20 cellular contexts compared by ENCODE assay signal in genomic region chr3:14788644-14789043, GRCh38. TPM values are rescaled to one million over a fixed set of nuclear protein-coding genes. Genes with fewer than 3 reads are reported as not detected.
A peak's percentile ranks its signal among the peaks of the same experiment; 100 is the strongest.
DNase-seq lines count a peak whose midpoint lies in the region; ATAC-seq, FAIRE-seq and TF ChIP-seq lines count a peak whose summit lies in the region.
"Had no signal": no experiment of that assay in that cellular context is flagged by ENCODE, and none has a peak within 500 bp of the region (broad histone marks: within the 10 kb centered on the region; RNA-seq: fewer than 3 reads in every experiment).

No MANE protein-coding gene starts in this region.

- TF ChIP-seq CTCF in right atrium auricular region (IDR thresholded peaks at IDR 0.05) = no peak
- TF ChIP-seq CTCF in GM12878 (IDR thresholded peaks at IDR 0.05 in 2 of 3, conservative IDR thresholded peaks at IDR 0.05 in 1 of 3; ENCODE audit: control insufficient read depth in 2 of 3, extremely low read depth in 1 of 3, insufficient read depth in 1 of 3, low read depth in 3 of 3, low read length in 3 of 3) = no peak
- no peak for TF ChIP-seq CTCF in HepG2 (CRISPR knock-in tag; IDR thresholded peaks at IDR 0.05)

- H3K9me3 ChIP-seq in right atrium auricular region = no peaks in the 10 kb centered on the region
- no peaks in the 10 kb centered on the region; the same call in 2 of the 3 replicates for H3K9me3 ChIP-seq in GM12878 (replicated peaks; ENCODE audit: control insufficient read depth, insufficient read depth, low read length)
- no peaks in the 10 kb centered on the region for H3K9me3 ChIP-seq in HepG2 (ENCODE audit: low read length)
- H3K9me3 ChIP-seq: Caco-2, MG63 had no signal

- 37% methylated on average over 7 of the region's 7 CpGs for WGBS in GM12878 (ENCODE audit: insufficient coverage, insufficient replicate concordance, low lambda C conversion rate, missing lambda C conversion rate)
- WGBS in HepG2 (ENCODE audit: low lambda C conversion rate) = 40% methylated on average over 2 of the region's 7 CpGs

- H2AFZ ChIP-seq in GM12878 (ENCODE audit: control insufficient read depth, low read depth, low read length) (no peak overlapping the region), HepG2 (ENCODE audit: low read length) (no peak overlapping the region)

- POLR2A ChIA-PET in GM12878 (lab: Charles Lee) = no interaction called here
- POLR2A ChIA-PET in HepG2 (lab: Yijun Ruan, JAX) = no interaction called here

- intact Hi-C loops in cardiac septum (cut with DNase I) (loop anchor here (10.0 kb wide), 1 partner anchor 284 kb away; no protein-coding TSS in a partner anchor), GM12878 (cut with micrococcal nuclease; ENCODE audit: unreplicated experiment) (no loop called here), HepG2 (cut with micrococcal nuclease; ENCODE audit: unreplicated experiment) (no loop called here)

- no peak for FAIRE-seq in GM12878 (lab: Jason Lieb, UNC)
- FAIRE-seq in HepG2 (lab: Jason Lieb, UNC) = no peak
- FAIRE-seq: A204.1, GM19239, HTR-8/SVneo had no signal

- H3K4me2 ChIP-seq in GM12878 (ENCODE audit: control insufficient read depth, insufficient read depth) = no peak overlapping the region
- no peak overlapping the region for H3K4me2 ChIP-seq in HepG2 (ENCODE audit: low read depth, low read length)

- no peak overlapping the region for H3K4me3 ChIP-seq in right atrium auricular region
- no peak overlapping the region for H3K4me3 ChIP-seq in GM12878
- H3K4me3 ChIP-seq in HepG2 (replicated peaks in 1 of 3; ENCODE audit: insufficient read depth in 1 of 3, low read depth in 2 of 3, low read length in 3 of 3) = no peak overlapping the region
- H3K4me3 ChIP-seq: MG63 had no signal

- ATAC-seq in GM12878 (peak; percentile 21; the same call in 1 of the 3 replicates), HepG2 (no peak)
- ATAC-seq: HCT116 had no signal

- TF ChIP-seq RAD21 in GM12878 (IDR thresholded peaks at IDR 0.05; ENCODE audit: insufficient read depth, low read depth, low read length) = no peak
- no peak for TF ChIP-seq RAD21 in HepG2 (CRISPR knock-in tag; IDR thresholded peaks at IDR 0.05)

- no peaks in the 10 kb centered on the region for H3K36me3 ChIP-seq in right atrium auricular region
- H3K36me3 ChIP-seq in GM12878 (ENCODE audit: control insufficient read depth in 2 of 2, insufficient read depth in 2 of 2, low read length in 1 of 2) = no peaks in the 10 kb centered on the region
- H3K36me3 ChIP-seq in HepG2 (replicated peaks in 1 of 2; ENCODE audit: control insufficient read depth in 1 of 2, insufficient read depth in 2 of 2, low read length in 2 of 2) = no peaks in the 10 kb centered on the region
- H3K36me3 ChIP-seq: MG63 had no signal

- no peak overlapping the region for H3K27ac ChIP-seq in right atrium auricular region
- no peak overlapping the region for H3K27ac ChIP-seq in GM12878 (ENCODE audit: control insufficient read depth, insufficient read depth)
- H3K27ac ChIP-seq in HepG2 (ENCODE audit: extremely low read length, insufficient read depth, low read length) = no peak overlapping the region
- H3K27ac ChIP-seq: RWPE1 had no signal

- RAD21 ChIA-PET in GM12878 (lab: Charles Lee; ENCODE audit: unreplicated experiment) = interaction anchor here (2.0 to 4.8 kb wide), 2 partner anchors 101 to 133 kb away, joined by 4 to 47 read pairs; no protein-coding TSS in a partner anchor

- TF ChIP-seq EP300 in GM12878 (IDR thresholded peaks at IDR 0.05; ENCODE audit: borderline replicate concordance in 1 of 2, control insufficient read depth in 1 of 2, low read depth in 2 of 2, low read length in 2 of 2) = no peak
- TF ChIP-seq EP300 in HepG2 (IDR thresholded peaks at IDR 0.05; ENCODE audit: low read depth in 2 of 2, low read length in 2 of 2) = no peak
- no peak for TF ChIP-seq EP300 in HepG2 (CRISPR knock-in tag; IDR thresholded peaks at IDR 0.05; ENCODE audit: borderline replicate concordance)

- H3K9ac ChIP-seq in GM12878 (ENCODE audit: control insufficient read depth, insufficient read depth, low read length) (no peak overlapping the region), HepG2 (ENCODE audit: insufficient read depth, low read depth, low read length) (no peak overlapping the region)

- in situ Hi-C loops in GM12878 (cut with MboI) = no loop called here
- in situ Hi-C loops in HepG2 (cut with HindIII; ENCODE audit: extremely low pct_ligation_motif_present, low pct_unique_long_range_greater_than_20kb) = loop anchor here (5.0 kb wide), 1 partner anchor 134 kb away; no protein-coding TSS in a partner anchor

- H3K4me1 ChIP-seq in right atrium auricular region (peaks cover 0 to 20% of the 10 kb centered on the region in 2 donors), GM12878 (ENCODE audit: control insufficient read depth, insufficient read depth, low read length) (no peaks in the 10 kb centered on the region), HepG2 (ENCODE audit: insufficient read depth, low read length) (peaks cover 28% of the 10 kb centered on the region)

- no TSS peak for BruUV-seq in GM12878 (replicated peaks; lab: Mats Ljungman, UMichigan)
- BruUV-seq in HepG2 (replicated peaks; lab: Mats Ljungman, UMichigan) = no TSS peak

- H3K79me2 ChIP-seq in GM12878 (ENCODE audit: control insufficient read depth, insufficient read depth, low read length) (no peaks in the 10 kb centered on the region), HepG2 (ENCODE audit: insufficient read depth, low read length) (no peaks in the 10 kb centered on the region)

- H3K27me3 ChIP-seq in right atrium auricular region (no peaks in the 10 kb centered on the region), GM12878 (replicated peaks in 1 of 2; ENCODE audit: control insufficient read depth in 2 of 2, insufficient read depth in 2 of 2, low read length in 1 of 2) (no peaks in the 10 kb centered on the region; a peak in 1 of 4 replicates), HepG2 (ENCODE audit: control insufficient read depth in 1 of 2, insufficient read depth in 2 of 2, low read length in 2 of 2) (peaks cover 0 to 6% of the 10 kb centered on the region in 2 experiments; a peak in 1 of 5 replicates)
- H3K27me3 ChIP-seq: MG63 had no signal

- peak; percentile 57 for DNase-seq in cardiac septum (ENCODE audit: low spot score)
- DNase-seq in right atrium auricular region (ENCODE audit: low spot score) = no peak
- no peak for DNase-seq in GM12878 (ENCODE audit: low read depth, low spot score)
- DNase-seq in HepG2 (ENCODE audit: low spot score) = no peak
- no peak for DNase-seq in NCI-H69 (lab: John Stamatoyannopoulos, UW)
- no peak for DNase-seq in A172 (ENCODE audit: low spot score)
- DNase-seq in superior temporal gyrus (ENCODE audit: extremely low spot score) = no peak
- no peak for DNase-seq in NCI-H526 (lab: John Stamatoyannopoulos, UW)
- DNase-seq: Caco-2, KG1, MG63, NCI-H187 treated with DMSO at 0.1 percent for 48 hours, NCI-H2171 treated with DMSO at 0.1 percent for 48 hours, NCI-H510A treated with DMSO at 0.1 percent for 48 hours, T-helper 1 cell had no signal

- SMC1A ChIA-PET in GM12878 (lab: Charles Lee; ENCODE audit: uncharacterized antibody, unreplicated experiment) = interaction anchor here (0.6 to 1.0 kb wide), 2 partner anchors 112 to 133 kb away, joined by 3 to 4 read pairs; no protein-coding TSS in a partner anchor

- CTCF ChIA-PET in GM12878 (lab: Yijun Ruan, JAX) = interaction anchor here (0.8 to 7.1 kb wide), 6 partner anchors 8 to 133 kb away, joined by 3 to 53 read pairs (median 6); no protein-coding TSS in a partner anchor
- CTCF ChIA-PET in HepG2 (lab: Yijun Ruan, JAX; ENCODE audit: low intra/inter-chr PET ratio, low total read pairs) = no interaction called here

- TF ChIP-seq POLR2A in GM12878 (IDR thresholded peaks at IDR 0.05; ENCODE audit: low read depth, low read length) (no peak), HepG2 (IDR thresholded peaks at IDR 0.05; ENCODE audit: insufficient read depth in 1 of 2, low read depth in 2 of 2, low read length in 2 of 2) (no peak)

- H4K20me1 ChIP-seq in GM12878 (ENCODE audit: control insufficient read depth, insufficient read depth) (no peaks in the 10 kb centered on the region), HepG2 (ENCODE audit: insufficient read depth, low read length) (no peaks in the 10 kb centered on the region)

RNA-seq across cellular contexts. Expression of gene FGD5, which starts 30.1 kb away (rescaled TPM):
- 15.6 TPM for total RNA-seq in cardiac septum
- total RNA-seq in right atrium auricular region = 10 to 100 TPM in 1 of 2 donors, 1 to 10 TPM in 1; 9.6 to 18.8 TPM
- 0.38 and 0.44 TPM in 2 replicates for total RNA-seq in GM12878 (2013; cell fraction: nucleolus; rRNA removed)
- 0.11 TPM in 1 of 2 replicates, not detected in the other for total RNA-seq in GM12878 (2014; rRNA removed)
- total RNA-seq in GM12878 (2014; rRNA removed; fragmentation: Illumina TruSeq; extraction: Trizol) = 0.04 TPM in 1 of 2 replicates, not detected in the other
- total RNA-seq in GM12878 (2021) = 0.11 and 0.13 TPM in 2 replicates
- not detected for polyA plus RNA-seq in GM12878 (2011; ENCODE audit: low read depth)
- 0.03 TPM in 1 of 2 replicates, not detected in the other for polyA plus RNA-seq in GM12878 (2011; rRNA removed)
- polyA plus RNA-seq in GM12878 (2011; cell fraction: cytosol; rRNA removed) = not detected in 2 replicates
- 0.04 and 0.06 TPM in 2 replicates for polyA plus RNA-seq in GM12878 (2011; cell fraction: nucleus; rRNA removed)
- 0.03 TPM in 1 of 2 replicates, not detected in the other for polyA plus RNA-seq in GM12878 (2012)
- polyA plus RNA-seq in GM12878 (2014; fragmentation: Illumina TruSeq; extraction: Trizol) = 0.03 and 0.13 TPM in 2 replicates
- under 1 TPM; 0.07 to 0.11 TPM for polyA plus RNA-seq in GM12878 (2014; fragmentation: Nextera tagmentation; extraction: Ambion mirVana)
- 0.08 and 0.12 TPM in 2 replicates for polyA plus RNA-seq in GM12878 (2014; rRNA removed)
- not detected for polyA plus RNA-seq in GM12878 (2016; fragmentation: Nextera tagmentation; extraction: Ambion mirVana)
- polyA minus RNA-seq in GM12878 (2011; rRNA and poly(A)+ RNA removed) = not detected in 2 replicates
- not detected in 2 replicates for polyA minus RNA-seq in GM12878 (2011; cell fraction: cytosol; rRNA and poly(A)+ RNA removed)
- polyA minus RNA-seq in GM12878 (2011; cell fraction: nucleus; rRNA and poly(A)+ RNA removed) = 0.12 TPM in 1 of 2 replicates, not detected in the other
- not detected in 2 replicates for total RNA-seq in HepG2 (2016; rRNA removed; fragmentation: Illumina TruSeq; extraction: Trizol)
- total RNA-seq in HepG2 (2016; cell fraction: cytosol; rRNA removed; fragmentation: Illumina TruSeq; extraction: Trizol; ENCODE audit: low read depth) = not detected in 2 replicates
- not detected in 2 replicates for total RNA-seq in HepG2 (2016; cell fraction: insoluble cytoplasmic fraction; rRNA removed; fragmentation: Illumina TruSeq; extraction: Trizol)
- total RNA-seq in HepG2 (2016; cell fraction: membrane; rRNA removed; fragmentation: Illumina TruSeq; extraction: Trizol) = not detected in 2 replicates
- not detected in 2 replicates for total RNA-seq in HepG2 (2016; cell fraction: nucleus; rRNA removed; fragmentation: Illumina TruSeq; extraction: Trizol)
- 0.17 TPM in 1 of 2 replicates, not detected in the other for polyA plus RNA-seq in HepG2 (2011; rRNA removed)
- 0.01 and 0.04 TPM in 2 replicates for polyA plus RNA-seq in HepG2 (2011; cell fraction: cytosol; rRNA removed)
- 0.09 and 0.10 TPM in 2 replicates for polyA plus RNA-seq in HepG2 (2011; cell fraction: nucleus; rRNA removed)
- polyA plus RNA-seq in HepG2 (2012) = 0.08 and 0.20 TPM in 2 replicates
- not detected in 2 replicates for polyA plus RNA-seq in HepG2 (2016; cell fraction: cytosol; fragmentation: Illumina TruSeq; extraction: Trizol; ENCODE audit: low read depth)
- not detected in 2 replicates for polyA plus RNA-seq in HepG2 (2016; cell fraction: insoluble cytoplasmic fraction; fragmentation: Illumina TruSeq; extraction: Trizol; ENCODE audit: low read depth)
- polyA plus RNA-seq in HepG2 (2016; cell fraction: membrane; fragmentation: Illumina TruSeq; extraction: Trizol; ENCODE audit: low read depth) = not detected in 2 replicates
- polyA plus RNA-seq in HepG2 (2016; cell fraction: nucleus; fragmentation: Illumina TruSeq; extraction: Trizol; ENCODE audit: insufficient read depth, low read depth) = not detected in 2 replicates
- polyA minus RNA-seq in HepG2 (2011; rRNA and poly(A)+ RNA removed; ENCODE audit: low replicate concordance) = 0.44 TPM in 1 of 2 replicates, not detected in the other
- polyA minus RNA-seq in HepG2 (2011; cell fraction: cytosol; rRNA and poly(A)+ RNA removed) = not detected in 2 replicates
- polyA minus RNA-seq in HepG2 (2011; cell fraction: nucleus; rRNA and poly(A)+ RNA removed) = 0.25 and 0.39 TPM in 2 replicates
- not detected in 2 replicates for total RNA-seq in A172 (2014; rRNA removed; shearing (Covaris generic))

Comparison
In these comparisons a context has a peak if more than half of its experiments do, and no peak if none do; other contexts are left out.
1. RNA of gene FGD5, which starts 30.1 kb away (total RNA-seq): 9.6 to 18.8 TPM in right atrium auricular region and 15.6 TPM in cardiac septum (single experiment); 0.04 to 0.44 TPM in GM12878, not detected in HepG2 and not detected in A172; every median in the first group is over 4 times any median in the second.